ENCODE assay signal across 11 cellular contexts in genomic region chr5:61659221-61659696, GRCh38.
DNase-seq lines count a peak whose midpoint lies in the region; ATAC-seq and TF ChIP-seq lines count a peak whose summit lies in the region.
"Had no signal": no experiment of that assay in that cellular context is flagged by ENCODE, and none has a peak within 500 bp of the region (broad histone marks: within the 10 kb centered on the region; RNA-seq: fewer than 3 reads in every experiment).

No MANE protein-coding gene starts in this region.

- intact Hi-C loops in Right ventricle myocardium superior (cut with DNase I): loop anchor here (2.0 to 10.0 kb wide), 2 partner anchors 326 to 604 kb away; partner anchors contain the start of gene ZSWIM6
- intact Hi-C loops in lower lobe of right lung (cut with DNase I): no loop called here
- intact Hi-C loops in activated T-helper 2 cell treated with anti-CD3 and anti-CD28 coated beads, Interferon-gamma antibody, Interleukin-2, Interleukin-4, amounts not matched to agents 10 μg/mL and 5 μg/mL and 100 μg/mL, durations not matched to agents 14 hours and 24 hours and 36 hours (cut with micrococcal nuclease): loop anchor here (5.0 to 10.0 kb wide), 4 partner anchors 252 to 704 kb away; partner anchors contain the start of gene SMIM15

- H3K4me1 Mint-ChIP-seq in activated T-helper 2 cell treated with anti-CD3 and anti-CD28 coated beads, Interferon-gamma antibody, Interleukin-2, Interleukin-4, amounts not matched to agents 10 μg/mL and 5 μg/mL and 100 μg/mL, durations not matched to agents 14 hours and 24 hours and 36 hours (ENCODE audit: low read depth): peaks cover 2% of the 10 kb centered on the region
- H3K4me1 Mint-ChIP-seq: immature natural killer cell had no signal

- H3K27me3 ChIP-seq in lower lobe of right lung (ENCODE audit: low read depth) (no peaks in the 10 kb centered on the region), brain microvascular endothelial cell (replicated peaks) (no peaks in the 10 kb centered on the region)
- H3K27me3 ChIP-seq: tibial artery had no signal

- H3K4me3 ChIP-seq in SK-N-MC (no peak overlapping the region), lower lobe of right lung (no peak overlapping the region), brain microvascular endothelial cell (ENCODE audit: low read depth, low read length) (no peak overlapping the region)
- H3K4me3 ChIP-seq: esophagus squamous epithelium, tibial artery had no signal

- no peak overlapping the region for H3K4me3 Mint-ChIP-seq in activated T-helper 2 cell treated with anti-CD3 and anti-CD28 coated beads, Interferon-gamma antibody, Interleukin-2, Interleukin-4, amounts not matched to agents 10 μg/mL and 5 μg/mL and 100 μg/mL, durations not matched to agents 14 hours and 24 hours and 36 hours (ENCODE audit: low read depth)
- H3K4me3 Mint-ChIP-seq: immature natural killer cell, neural crest cell had no signal

- TF ChIP-seq CTCF in lower lobe of right lung (IDR thresholded peaks at IDR 0.05) (no peak), brain microvascular endothelial cell (IDR thresholded peaks at IDR 0.05; ENCODE audit: low read depth, low read length, missing control alignments) (no peak)

- H3K9me3 Mint-ChIP-seq in activated T-helper 2 cell treated with anti-CD3 and anti-CD28 coated beads, Interferon-gamma antibody, Interleukin-2, Interleukin-4, amounts not matched to agents 10 μg/mL and 5 μg/mL and 100 μg/mL, durations not matched to agents 14 hours and 24 hours and 36 hours: no peaks in the 10 kb centered on the region
- H3K9me3 Mint-ChIP-seq: immature natural killer cell, neural crest cell had no signal

- no peaks in the 10 kb centered on the region for H3K36me3 ChIP-seq in SK-N-MC (ENCODE audit: insufficient read depth, low read length)
- H3K36me3 ChIP-seq in lower lobe of right lung: no peaks in the 10 kb centered on the region
- no peaks in the 10 kb centered on the region for H3K36me3 ChIP-seq in brain microvascular endothelial cell (replicated peaks)
- H3K36me3 ChIP-seq: esophagus squamous epithelium, tibial artery had no signal

- no peaks in the 10 kb centered on the region for H3K36me3 Mint-ChIP-seq in activated T-helper 2 cell treated with anti-CD3 and anti-CD28 coated beads, Interferon-gamma antibody, Interleukin-2, Interleukin-4, amounts not matched to agents 10 μg/mL and 5 μg/mL and 100 μg/mL, durations not matched to agents 14 hours and 24 hours and 36 hours (ENCODE audit: low read depth)
- H3K36me3 Mint-ChIP-seq: immature natural killer cell had no signal

- no peaks in the 10 kb centered on the region for H3K9me3 ChIP-seq in SK-N-MC (ENCODE audit: low read depth, low read length)
- H3K9me3 ChIP-seq in lower lobe of right lung: no peaks in the 10 kb centered on the region
- H3K9me3 ChIP-seq: esophagus squamous epithelium, tibial artery had no signal

- in situ Hi-C loops in brain microvascular endothelial cell (cut with HindIII; ENCODE audit: low pct_ligation_motif_present, low sequenced_read_pairs): no loop called here

- DNase-seq in SK-N-MC (ENCODE audit: low read depth, low spot score) (no peak), Right ventricle myocardium superior (peak; percentile 53), lower lobe of right lung (no peak), NCI-H1694 (lab: John Stamatoyannopoulos, UW) (no peak), brain microvascular endothelial cell (no peak)
- no peak for DNase-seq in activated T-helper 2 cell treated with anti-CD3 and anti-CD28 coated beads, Interferon-gamma antibody, Interleukin-2, Interleukin-4, amounts not matched to agents 10 μg/mL and 5 μg/mL and 100 μg/mL, durations not matched to agents 14 hours and 24 hours and 36 hours (ENCODE audit: low spot score)

- H3K4me1 ChIP-seq in lower lobe of right lung: no peaks in the 10 kb centered on the region
- H3K4me1 ChIP-seq: tibial artery had no signal

- ATAC-seq in Right ventricle myocardium superior (ENCODE audit: poor library complexity) (peak; percentile 95), lower lobe of right lung (peak; percentile 68 to 85)

- no peak overlapping the region for H3K9ac ChIP-seq in SK-N-MC (ENCODE audit: insufficient read length)

- H3K27me3 Mint-ChIP-seq in activated T-helper 2 cell treated with anti-CD3 and anti-CD28 coated beads, Interferon-gamma antibody, Interleukin-2, Interleukin-4, amounts not matched to agents 10 μg/mL and 5 μg/mL and 100 μg/mL, durations not matched to agents 14 hours and 24 hours and 36 hours (ENCODE audit: low read depth): peaks cover 14% of the 10 kb centered on the region

- H3K27ac ChIP-seq in SK-N-MC: peak overlapping the region; percentile 33; the same call in 1 of the 2 replicates
- no peak overlapping the region for H3K27ac ChIP-seq in lower lobe of right lung
- peak overlapping the region; percentile 51 for H3K27ac ChIP-seq in temporal lobe (ENCODE audit: low read depth, low read length)
- no peak overlapping the region for H3K27ac ChIP-seq in brain microvascular endothelial cell
- H3K27ac ChIP-seq: esophagus squamous epithelium, tibial artery had no signal

- no peak overlapping the region for H3K27ac Mint-ChIP-seq in activated T-helper 2 cell treated with anti-CD3 and anti-CD28 coated beads, Interferon-gamma antibody, Interleukin-2, Interleukin-4, amounts not matched to agents 10 μg/mL and 5 μg/mL and 100 μg/mL, durations not matched to agents 14 hours and 24 hours and 36 hours
- H3K27ac Mint-ChIP-seq: immature natural killer cell had no signal

Comparison
In these comparisons a context has a peak if more than half of its experiments do, and no peak if none do; other contexts are left out.
1. H3K27ac ChIP-seq: peak in SK-N-MC (single experiment) and temporal lobe (single experiment); none in lower lobe of right lung (single experiment) and brain microvascular endothelial cell (single experiment).